In genomic region chr10:34339816-34340553, GRCh38 we compare ENCODE assay signal across 29 cellular contexts.
DNase-seq lines count a peak whose midpoint lies in the region; ATAC-seq and TF ChIP-seq lines count a peak whose summit lies in the region.
"Had no signal": no experiment of that assay in that cellular context is flagged by ENCODE, and none has a peak within 500 bp of the region (broad histone marks: within the 10 kb centered on the region; RNA-seq: fewer than 3 reads in every experiment).

No MANE protein-coding gene starts in this region.

- H3K27me3 ChIP-seq in mammary epithelial cell (ENCODE audit: insufficient read depth, low read length) (no peaks in the 10 kb centered on the region), smooth muscle cell (ENCODE audit: low read depth) (no peaks in the 10 kb centered on the region)
- H3K27me3 ChIP-seq: heart left ventricle, neutrophil, stomach, thyroid gland had no signal

- dilution Hi-C loops in mammary epithelial cell (cut with HindIII; ENCODE audit: low sequenced_read_pairs), result no loop called here

- no peaks in the 10 kb centered on the region for H3F3A ChIP-seq in smooth muscle cell (ENCODE audit: low read depth)

- BruUV-seq in MCF 10A (replicated peaks; lab: Mats Ljungman, UMichigan), result no TSS peak
- no TSS peak for BruUV-seq in mammary epithelial cell (replicated peaks; lab: Mats Ljungman, UMichigan)

- H3K9ac ChIP-seq in mammary epithelial cell (ENCODE audit: insufficient read depth, low read length) (no peak overlapping the region), smooth muscle cell (ENCODE audit: low read depth) (no peak overlapping the region)

- H3K27ac ChIP-seq in mammary epithelial cell (ENCODE audit: insufficient read depth, low read depth, low read length), result no peak overlapping the region
- peak overlapping the region; percentile 14 for H3K27ac ChIP-seq in smooth muscle cell (ENCODE audit: low read depth)
- H3K27ac ChIP-seq: neutrophil, PC-9, skin epidermis, thyroid gland had no signal

- H3K27me3 Mint-ChIP-seq in MCF 10A (ENCODE audit: insufficient read depth, unreplicated experiment) (no peaks in the 10 kb centered on the region), brain (no peaks in the 10 kb centered on the region), mesothelial cell of epicardium (ENCODE audit: low read depth) (no peaks in the 10 kb centered on the region)
- H3K27me3 Mint-ChIP-seq: B cell; effector memory CD8-positive, alpha-beta T cell had no signal

- H3K27ac Mint-ChIP-seq in MCF 10A (ENCODE audit: low read depth, unreplicated experiment), result peak overlapping the region; percentile 28
- H3K27ac Mint-ChIP-seq in brain, result peak overlapping the region in 4 of 5 experiments; percentile 19 to 73 (median 38)
- H3K27ac Mint-ChIP-seq in mesothelial cell of epicardium, result peak overlapping the region; percentile 45
- H3K27ac Mint-ChIP-seq: activated CD4-positive, alpha-beta T cell treated with anti-CD3 and anti-CD28 coated beads, Interleukin-2, amount 10 ng/mL, durations not matched to agents 7 days and 5 days; B cell; effector memory CD8-positive, alpha-beta T cell; WTC11 had no signal

- DNase-seq in MCF 10A (ENCODE audit: unreplicated experiment), result no peak
- no peak for DNase-seq in mammary epithelial cell
- no peak for DNase-seq in mesothelial cell of epicardium (ENCODE audit: low spot score in 2 of 2, unreplicated experiment in 2 of 2)
- DNase-seq in smooth muscle cell (lab: John Stamatoyannopoulos, UW; ENCODE audit: unreplicated experiment), result no peak
- no peak for DNase-seq in amniotic stem cell (lab: John Stamatoyannopoulos, UW)
- DNase-seq: activated CD4-positive, alpha-beta T cell treated with anti-CD3 and anti-CD28 coated beads, Interleukin-2, amount 10 ng/mL, durations not matched to agents 7 days and 5 days; activated naive CD4-positive, alpha-beta T cell; activated T-cell treated with anti-CD3 and anti-CD28 coated beads, Interleukin-2, amount 50 U/mL, for 48 hours; amygdala; cortex of kidney; DMS53; effector memory CD8-positive, alpha-beta T cell; heart left ventricle; Karpas-422; NK-92 treated with Interleukin-12 subunit alpha and Interleukin-12 subunit beta, amount 100 ng/mL, for 24 hours; PC-9; stimulated activated CD8-positive, alpha-beta memory T cell treated with anti-CD3 and anti-CD28 coated beads, Interleukin-4, amount 100 ng/mL, for 48 hours; stomach; thyroid gland had no signal

- H3K9me3 ChIP-seq in mammary epithelial cell (replicated peaks; ENCODE audit: insufficient read depth, low read length), result no peaks in the 10 kb centered on the region
- H3K9me3 ChIP-seq in smooth muscle cell (replicated peaks; ENCODE audit: low read depth), result no peaks in the 10 kb centered on the region
- H3K9me3 ChIP-seq: heart left ventricle, neutrophil, stomach, thyroid gland had no signal

- intact Hi-C loops in MCF 10A (cut with micrococcal nuclease) (no loop called here), mammary epithelial cell (cut with micrococcal nuclease) (no loop called here)

- H4K20me1 ChIP-seq in mammary epithelial cell (ENCODE audit: insufficient read depth, low read length), result no peaks in the 10 kb centered on the region
- H4K20me1 ChIP-seq in smooth muscle cell (ENCODE audit: low read depth), result no peaks in the 10 kb centered on the region

- CTCF ChIA-PET in MCF 10A (lab: Yijun Ruan, JAX) (no interaction called here), mammary epithelial cell (lab: Charles Lee; ENCODE audit: low non-redundant PET) (no interaction called here)

- no peak overlapping the region for H3K4me3 Mint-ChIP-seq in MCF 10A (ENCODE audit: unreplicated experiment)
- peak overlapping the region in 3 of 5 experiments; percentile 16 to 42 (median 18) for H3K4me3 Mint-ChIP-seq in brain
- no peak overlapping the region for H3K4me3 Mint-ChIP-seq in mesothelial cell of epicardium
- H3K4me3 Mint-ChIP-seq: activated CD4-positive, alpha-beta T cell treated with anti-CD3 and anti-CD28 coated beads, Interleukin-2, amount 10 ng/mL, durations not matched to agents 7 days and 5 days; B cell; effector memory CD8-positive, alpha-beta T cell; WTC11 had no signal

- H3K9me3 Mint-ChIP-seq in MCF 10A (ENCODE audit: unreplicated experiment), result no peaks in the 10 kb centered on the region
- H3K9me3 Mint-ChIP-seq in brain, result no peaks in the 10 kb centered on the region
- no peaks in the 10 kb centered on the region for H3K9me3 Mint-ChIP-seq in mesothelial cell of epicardium
- H3K9me3 Mint-ChIP-seq: activated CD4-positive, alpha-beta T cell treated with anti-CD3 and anti-CD28 coated beads, Interleukin-2, amount 10 ng/mL, durations not matched to agents 7 days and 5 days; effector memory CD8-positive, alpha-beta T cell; WTC11 had no signal

- H3K79me2 ChIP-seq in mammary epithelial cell (ENCODE audit: insufficient read depth, low read length), result no peaks in the 10 kb centered on the region
- H3K79me2 ChIP-seq in smooth muscle cell (ENCODE audit: low read depth), result no peaks in the 10 kb centered on the region

- H3K4me1 Mint-ChIP-seq in MCF 10A (ENCODE audit: insufficient read depth, unreplicated experiment), result no peaks in the 10 kb centered on the region
- peaks cover 43% of the 10 kb centered on the region for H3K4me1 Mint-ChIP-seq in brain
- H3K4me1 Mint-ChIP-seq in mesothelial cell of epicardium, result peaks cover 29% of the 10 kb centered on the region
- H3K4me1 Mint-ChIP-seq: activated CD4-positive, alpha-beta T cell treated with anti-CD3 and anti-CD28 coated beads, Interleukin-2, amount 10 ng/mL, durations not matched to agents 7 days and 5 days; B cell had no signal

- ATAC-seq in GM21381 (IDR thresholded peaks at IDR 0.05; ENCODE audit: unreplicated experiment), result no peak
- no peak for ATAC-seq in GM18907 (IDR thresholded peaks at IDR 0.05; ENCODE audit: unreplicated experiment)
- ATAC-seq: effector memory CD8-positive, alpha-beta T cell; HCT116; heart left ventricle; Right ventricle myocardium inferior; WTC11 had no signal

- peaks cover 15% of the 10 kb centered on the region for H3K36me3 Mint-ChIP-seq in MCF 10A (ENCODE audit: insufficient read depth, unreplicated experiment)
- peaks cover 13% of the 10 kb centered on the region for H3K36me3 Mint-ChIP-seq in brain
- H3K36me3 Mint-ChIP-seq in mesothelial cell of epicardium, result peaks cover 5% of the 10 kb centered on the region
- H3K36me3 Mint-ChIP-seq: WTC11 had no signal

- in situ Hi-C loops in mammary epithelial cell (cut with MboI; ENCODE audit: low sequenced_read_pairs in 2 of 2), result no loop called here

- H3K4me3 ChIP-seq in mammary epithelial cell (replicated peaks in 1 of 3; ENCODE audit: insufficient read depth in 1 of 3, low read depth in 2 of 3, low read length in 3 of 3) (no peak overlapping the region), smooth muscle cell (no peak overlapping the region)
- H3K4me3 ChIP-seq: lung, PC-9, skin epidermis, stomach, thyroid gland had no signal

- no peak overlapping the region for H2AFZ ChIP-seq in mammary epithelial cell (ENCODE audit: low read depth, low read length)
- no peak overlapping the region for H2AFZ ChIP-seq in smooth muscle cell (ENCODE audit: low read depth)
- H2AFZ ChIP-seq: PC-9 had no signal

- H3K36me3 ChIP-seq in mammary epithelial cell (ENCODE audit: insufficient read depth, low read length), result peaks cover 2% of the 10 kb centered on the region
- no peaks in the 10 kb centered on the region for H3K36me3 ChIP-seq in smooth muscle cell (ENCODE audit: low read depth)
- H3K36me3 ChIP-seq: neutrophil, thyroid gland had no signal

- H3K4me2 ChIP-seq in mammary epithelial cell (ENCODE audit: insufficient read depth, low read depth, low read length) (no peak overlapping the region), smooth muscle cell (peak overlapping the region; percentile 56)
- H3K4me2 ChIP-seq: PC-9 had no signal

- 100% methylated on average over 2 of the region's 2 CpGs for WGBS in mammary epithelial cell (ENCODE audit: low coverage, missing lambda C conversion rate)
- WGBS in smooth muscle cell (ENCODE audit: low lambda C conversion rate), result 46% methylated on average over 2 of the region's 2 CpGs

- POLR2A ChIA-PET in MCF 10A (lab: Yijun Ruan, JAX), result no interaction called here

- H3K4me1 ChIP-seq in mammary epithelial cell (ENCODE audit: insufficient read depth, low read length) (no peaks in the 10 kb centered on the region), smooth muscle cell (ENCODE audit: low read depth) (peaks cover 7% of the 10 kb centered on the region)
- H3K4me1 ChIP-seq: thyroid gland had no signal

- TF ChIP-seq CTCF in MCF 10A (IDR thresholded peaks at IDR 0.05; ENCODE audit: unreplicated experiment) (no peak), mammary epithelial cell (conservative IDR thresholded peaks at IDR 0.05 in 1 of 2, IDR thresholded peaks at IDR 0.05 in 1 of 2; ENCODE audit: extremely low read depth in 1 of 2, insufficient read depth in 1 of 2, low read depth in 1 of 2, low read length in 2 of 2) (no peak), brain (conservative IDR thresholded peaks at IDR 0.05) (no peak), mesothelial cell of epicardium (IDR thresholded peaks at IDR 0.05; ENCODE audit: unreplicated experiment) (no peak), smooth muscle cell (IDR thresholded peaks at IDR 0.05; ENCODE audit: borderline replicate concordance, insufficient read depth, poor library complexity, severe bottlenecking) (no peak)

Comparison
In these comparisons a context has a peak if more than half of its experiments do, and no peak if none do; other contexts are left out.
1. H3K4me3 Mint-ChIP-seq: peak in brain (3 of 5); none in MCF 10A (single experiment) and mesothelial cell of epicardium (single experiment).
2. Peak in every context shown above with its lines, with median percentiles within 50 percentile points of each other: H3K27ac Mint-ChIP-seq.